19 cellular contexts compared by ENCODE assay signal in the genomic region with DNA sequence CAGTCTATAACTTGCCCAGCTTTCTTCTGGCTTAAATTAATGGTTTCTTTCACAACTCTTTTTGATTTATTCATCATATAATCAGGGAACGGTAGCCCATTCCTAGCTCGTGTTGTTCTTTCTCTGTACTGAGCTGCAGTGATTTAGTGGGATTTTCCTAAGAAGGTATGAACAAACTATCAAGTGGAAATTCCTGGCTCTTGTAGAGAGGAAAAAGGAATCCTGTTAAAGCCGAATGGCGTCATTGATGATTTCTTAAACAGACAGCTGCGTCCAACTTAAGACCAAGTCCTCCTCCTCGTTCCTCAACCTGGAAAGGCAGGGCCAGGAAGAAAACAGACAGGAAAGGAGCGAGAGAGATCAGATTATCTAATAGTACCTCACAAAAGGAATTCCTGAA.
A peak's percentile ranks its signal among the peaks of the same experiment; 100 is the strongest.
DNase-seq lines count a peak whose midpoint lies in the region; ATAC-seq, FAIRE-seq and TF ChIP-seq lines count a peak whose summit lies in the region.
"Had no signal": no experiment of that assay in that cellular context is flagged by ENCODE, and none has a peak within 500 bp of the region (broad histone marks: within the 10 kb centered on the region; RNA-seq: fewer than 3 reads in every experiment).

No MANE protein-coding gene starts in this region.

- H3K14ac ChIP-seq in mesenchymal stem cell (ENCODE audit: low read length in 2 of 2) = no peak overlapping the region

- no peak overlapping the region for H4K91ac ChIP-seq in mesenchymal stem cell (ENCODE audit: low read length)

- H3K4me2 ChIP-seq in mesenchymal stem cell (ENCODE audit: low read length, poor library complexity, severe bottlenecking) (no peak overlapping the region), MM.1S (ENCODE audit: low read depth, low read length) (no peak overlapping the region)
- H3K4me2 ChIP-seq: SK-N-SH had no signal

- no peaks in the 10 kb centered on the region for H3K9me2 ChIP-seq in MM.1S (replicated peaks; ENCODE audit: insufficient read depth, low read length)
- H3K9me2 ChIP-seq: SK-N-SH had no signal

- H3K18ac ChIP-seq in mesenchymal stem cell (ENCODE audit: low read depth in 1 of 2, low read length in 2 of 2) = no peak overlapping the region

- H4K8ac ChIP-seq in mesenchymal stem cell (ENCODE audit: low read length) = no peak overlapping the region

- H4K20me1 ChIP-seq in MM.1S (ENCODE audit: insufficient read depth, low read length) = no peaks in the 10 kb centered on the region

- H3K23ac ChIP-seq in mesenchymal stem cell (ENCODE audit: low read length in 2 of 2) = no peak overlapping the region

- no peak overlapping the region for H2BK15ac ChIP-seq in mesenchymal stem cell (ENCODE audit: low read depth, poor library complexity, severe bottlenecking)

- H2AFZ ChIP-seq in mesenchymal stem cell (ENCODE audit: low read depth, low read length) (no peak overlapping the region), MM.1S (ENCODE audit: low read length) (no peak overlapping the region)

- peak overlapping the region; percentile 78 for H3K27ac ChIP-seq in WERI-Rb-1
- H3K27ac ChIP-seq in mesenchymal stem cell (ENCODE audit: low read length, poor library complexity, severe bottlenecking) = no peak overlapping the region
- H3K27ac ChIP-seq in subcutaneous abdominal adipose tissue (ENCODE audit: low read depth, low read length) = peak overlapping the region; percentile 9
- H3K27ac ChIP-seq in MM.1S (ENCODE audit: low read length) = no peak overlapping the region

- H2AK5ac ChIP-seq in mesenchymal stem cell (ENCODE audit: low read length, severe bottlenecking) = no peak overlapping the region

- no peaks in the 10 kb centered on the region for H3F3A ChIP-seq in MM.1S (ENCODE audit: insufficient read depth, low read length)

- no peak overlapping the region for H2BK5ac ChIP-seq in mesenchymal stem cell (ENCODE audit: low read depth, low read length, poor library complexity, severe bottlenecking)

- H3K79me2 ChIP-seq in MM.1S (ENCODE audit: low read length) = no peaks in the 10 kb centered on the region

- peak; percentile 54 for DNase-seq in D341Med (ENCODE audit: low spot score)
- peak; percentile 23 for DNase-seq in WERI-Rb-1
- DNase-seq in mesenchymal stem cell = peak; percentile 29
- no peak for DNase-seq in MM.1S
- no peak for DNase-seq in urothelium cell line (ENCODE audit: low spot score)
- DNase-seq: CD4-positive, CD25-positive, alpha-beta regulatory T cell; DMS79 treated with DMSO at 0.1 percent for 48 hours; Karpas-422; NCI-H1417; NCI-H187; NCI-H2107; NCI-H446 treated with DMSO at 0.1 percent for 48 hours; SIG-M5; SK-N-SH had no signal

- peak overlapping the region; percentile 23 for H3K4me3 ChIP-seq in WERI-Rb-1 (ENCODE audit: low read depth, low read length)
- H3K4me3 ChIP-seq in mesenchymal stem cell (ENCODE audit: insufficient read depth in 1 of 2, low read depth in 1 of 2, low read length in 2 of 2) = no peak overlapping the region
- no peak overlapping the region for H3K4me3 ChIP-seq in subcutaneous abdominal adipose tissue (ENCODE audit: low read depth in 1 of 5, low read length in 5 of 5)
- no peak overlapping the region for H3K4me3 ChIP-seq in MM.1S (ENCODE audit: low read length)

- H3K4me1 ChIP-seq in mesenchymal stem cell (ENCODE audit: control insufficient read depth, insufficient read depth, low read depth, low read length) (no peaks in the 10 kb centered on the region), subcutaneous abdominal adipose tissue (ENCODE audit: control insufficient read depth in 5 of 5, insufficient read depth in 5 of 5, low read length in 5 of 5) (peaks cover 0 to 19% (median 12%) of the 10 kb centered on the region in 5 donors), MM.1S (ENCODE audit: low read length) (peaks cover 4% of the 10 kb centered on the region)

- no peak overlapping the region for H3K4ac ChIP-seq in mesenchymal stem cell (ENCODE audit: low read depth in 1 of 2, low read length in 2 of 2)

- no peaks in the 10 kb centered on the region for H3K79me1 ChIP-seq in mesenchymal stem cell (replicated peaks; ENCODE audit: low read length, poor library complexity, severe bottlenecking)

- FAIRE-seq in urothelium cell line (lab: Jason Lieb, UNC) = no peak
- FAIRE-seq: A204.1, H1 had no signal

- WGBS in mesenchymal stem cell = 80% methylated on average over 6 of the region's 7 CpGs

- H3K9me3 ChIP-seq in WERI-Rb-1 (ENCODE audit: severe bottlenecking) (peaks cover 10% of the 10 kb centered on the region), mesenchymal stem cell (ENCODE audit: control insufficient read depth, low read length) (peaks cover 9% of the 10 kb centered on the region), subcutaneous abdominal adipose tissue (ENCODE audit: control insufficient read depth in 5 of 5, low read length in 5 of 5) (no peaks in the 10 kb centered on the region), MM.1S (replicated peaks; ENCODE audit: insufficient read depth, low read length) (no peaks in the 10 kb centered on the region; the same call in 1 of the 2 replicates)
- H3K9me3 ChIP-seq: SK-N-SH had no signal

- H2BK12ac ChIP-seq in mesenchymal stem cell (ENCODE audit: low read length in 2 of 2) = no peak overlapping the region

- H2BK120ac ChIP-seq in mesenchymal stem cell (ENCODE audit: low read depth, low read length) = no peak overlapping the region

- no peak for ATAC-seq in GM18870 (IDR thresholded peaks at IDR 0.05; ENCODE audit: unreplicated experiment)
- ATAC-seq: Panc1 had no signal

- no peaks in the 10 kb centered on the region for H3K36me3 ChIP-seq in WERI-Rb-1
- H3K36me3 ChIP-seq in mesenchymal stem cell (ENCODE audit: control insufficient read depth in 1 of 2, insufficient read depth in 2 of 2, low read depth in 1 of 2, low read length in 2 of 2) = no peaks in the 10 kb centered on the region
- H3K36me3 ChIP-seq in subcutaneous abdominal adipose tissue (ENCODE audit: control insufficient read depth in 5 of 5, insufficient read depth in 5 of 5, low read length in 5 of 5) = no peaks in the 10 kb centered on the region
- H3K36me3 ChIP-seq in MM.1S (replicated peaks; ENCODE audit: insufficient read depth, low read length) = no peaks in the 10 kb centered on the region

- no peaks in the 10 kb centered on the region for H3K27me3 ChIP-seq in WERI-Rb-1 (ENCODE audit: insufficient read depth, low read depth, severe bottlenecking)
- no peaks in the 10 kb centered on the region for H3K27me3 ChIP-seq in mesenchymal stem cell (ENCODE audit: control insufficient read depth in 1 of 2, insufficient read depth in 1 of 2, low read length in 2 of 2)
- H3K27me3 ChIP-seq in subcutaneous abdominal adipose tissue (ENCODE audit: control insufficient read depth in 5 of 5, insufficient read depth in 4 of 5, low read length in 5 of 5) = no peaks in the 10 kb centered on the region
- no peaks in the 10 kb centered on the region for H3K27me3 ChIP-seq in MM.1S (replicated peaks; ENCODE audit: insufficient read depth, low read length)

- TF ChIP-seq CTCF in WERI-Rb-1 (IDR thresholded peaks at IDR 0.05; ENCODE audit: low read depth, low read length) = no peak
- no peak for TF ChIP-seq CTCF in MM.1S (IDR thresholded peaks at IDR 0.05; ENCODE audit: low read length)

- H3K9ac ChIP-seq in mesenchymal stem cell (ENCODE audit: low read length) (no peak overlapping the region), subcutaneous abdominal adipose tissue (ENCODE audit: low read length in 5 of 5) (no peak overlapping the region), MM.1S (ENCODE audit: low read length) (no peak overlapping the region)
- H3K9ac ChIP-seq: SK-N-SH had no signal

Comparison
In these comparisons a context has a peak if more than half of its experiments do, and no peak if none do; other contexts are left out.
1. DNase-seq: peak in D341Med (single experiment), WERI-Rb-1 (single experiment) and mesenchymal stem cell (single experiment); none in MM.1S (single experiment) and urothelium cell line (single experiment).
2. H3K27ac ChIP-seq: peak in WERI-Rb-1 (single experiment) and subcutaneous abdominal adipose tissue (single experiment); none in mesenchymal stem cell (single experiment) and MM.1S (single experiment).